In the genomic region with DNA sequence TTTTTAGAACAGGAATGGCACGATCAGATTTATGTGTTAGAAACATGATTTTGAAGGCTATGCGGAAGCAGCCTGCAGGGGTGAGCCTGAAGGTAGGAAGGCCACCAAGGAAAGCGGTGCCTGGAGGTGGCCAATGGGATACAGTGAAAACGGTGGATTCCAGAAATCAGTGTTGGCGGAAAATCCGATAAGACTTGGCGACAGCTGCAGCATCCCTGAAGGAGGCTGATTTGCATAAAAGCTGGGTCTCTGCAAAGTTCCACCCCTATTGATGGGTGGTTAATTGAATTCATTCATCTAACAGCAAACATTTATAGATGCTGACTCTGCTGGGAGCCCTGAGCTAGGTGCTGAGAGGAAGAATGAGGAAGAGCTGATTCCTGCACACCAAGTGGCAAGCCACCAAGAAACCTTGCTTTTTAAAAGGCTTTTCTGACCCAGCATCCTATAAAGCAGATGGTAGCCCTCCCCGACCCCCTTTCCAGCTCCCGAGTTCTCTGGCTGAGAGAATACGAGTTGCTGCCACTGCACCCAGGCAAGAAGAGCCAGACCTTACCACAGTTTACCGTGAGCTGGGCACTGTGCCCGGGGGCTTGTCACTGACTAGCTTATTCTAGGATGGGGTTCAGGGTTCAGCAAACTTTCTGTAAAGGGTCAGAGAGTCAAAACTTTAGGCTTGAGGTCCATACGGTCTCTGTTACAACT, we compare ENCODE assay signal across 20 cellular contexts.
DNase-seq lines count a peak whose midpoint lies in the region; TF ChIP-seq lines count a peak whose summit lies in the region.
"Had no signal": no experiment of that assay in that cellular context is flagged by ENCODE, and none has a peak within 500 bp of the region (broad histone marks: within the 10 kb centered on the region; RNA-seq: fewer than 3 reads in every experiment).

No MANE protein-coding gene starts in this region.

- no peak overlapping the region for H3K27ac ChIP-seq in BLaER1
- peak overlapping the region; percentile 54 for H3K27ac ChIP-seq in SJCRH30
- no peak overlapping the region for H3K27ac ChIP-seq in thyroid gland
- H3K27ac ChIP-seq: HL-60 had no signal

- no peaks in the 10 kb centered on the region for H3K36me3 ChIP-seq in BLaER1
- no peaks in the 10 kb centered on the region for H3K36me3 ChIP-seq in Loucy (ENCODE audit: insufficient read depth, low read length)
- no peaks in the 10 kb centered on the region for H3K36me3 ChIP-seq in SJCRH30
- no peaks in the 10 kb centered on the region for H3K36me3 ChIP-seq in thyroid gland
- H3K36me3 ChIP-seq: BE2C had no signal

- no peaks in the 10 kb centered on the region for H3F3A ChIP-seq in Loucy (ENCODE audit: low read depth)

- peaks cover 56% of the 10 kb centered on the region for H3K4me1 Mint-ChIP-seq in glutamatergic neuron (ENCODE audit: low read depth, unreplicated experiment)
- no peaks in the 10 kb centered on the region for H3K4me1 Mint-ChIP-seq in activated naive CD4-positive, alpha-beta T cell treated with anti-CD3 and anti-CD28 coated beads for 36 hours (ENCODE audit: low read depth)

- peaks cover 16% of the 10 kb centered on the region for H3K9me3 Mint-ChIP-seq in glutamatergic neuron (ENCODE audit: unreplicated experiment)
- H3K9me3 Mint-ChIP-seq in activated naive CD4-positive, alpha-beta T cell treated with anti-CD3 and anti-CD28 coated beads for 36 hours, result no peaks in the 10 kb centered on the region
- H3K9me3 Mint-ChIP-seq: CD4-positive, alpha-beta T cell; H9 had no signal

- no peak overlapping the region for H2AFZ ChIP-seq in Loucy (ENCODE audit: low read length)

- peak overlapping the region; percentile 93 for H3K27ac Mint-ChIP-seq in glutamatergic neuron (ENCODE audit: unreplicated experiment)
- H3K27ac Mint-ChIP-seq in activated naive CD4-positive, alpha-beta T cell treated with anti-CD3 and anti-CD28 coated beads for 36 hours, result no peak overlapping the region
- H3K27ac Mint-ChIP-seq: CD4-positive, alpha-beta T cell had no signal

- TF ChIP-seq POLR2A in thyroid gland (IDR thresholded peaks at IDR 0.05), result no peak

- H3K36me3 Mint-ChIP-seq in glutamatergic neuron (ENCODE audit: unreplicated experiment), result no peaks in the 10 kb centered on the region
- H3K36me3 Mint-ChIP-seq in activated naive CD4-positive, alpha-beta T cell treated with anti-CD3 and anti-CD28 coated beads for 36 hours (ENCODE audit: low read depth), result no peaks in the 10 kb centered on the region

- no peaks in the 10 kb centered on the region for H3K9me2 ChIP-seq in Loucy (replicated peaks; ENCODE audit: low read depth, low read length)

- peaks cover 7% of the 10 kb centered on the region for H3K27me3 Mint-ChIP-seq in glutamatergic neuron (ENCODE audit: unreplicated experiment)
- peaks cover 4% of the 10 kb centered on the region for H3K27me3 Mint-ChIP-seq in activated naive CD4-positive, alpha-beta T cell treated with anti-CD3 and anti-CD28 coated beads for 36 hours (ENCODE audit: low read depth)

- WGBS in thyroid gland, 2 donors, result 92 to 96% methylated on average over 13 of the region's 13 CpGs

- CTCF ChIA-PET in activated naive CD4-positive, alpha-beta T cell treated with anti-CD3 and anti-CD28 coated beads for 36 hours (lab: Charles Lee), result interaction anchor here (0.6 kb wide), 1 partner anchor 17 kb away, joined by 3 read pairs; no protein-coding TSS in a partner anchor

- intact Hi-C loops in thyroid gland (cut with DNase I), result no loop called here
- intact Hi-C loops in activated naive CD4-positive, alpha-beta T cell treated with anti-CD3 and anti-CD28 coated beads for 36 hours (cut with micrococcal nuclease), result no loop called here

- H3K27me3 ChIP-seq in BLaER1 (no peaks in the 10 kb centered on the region), Loucy (ENCODE audit: insufficient read depth, low read length, poor library complexity, severe bottlenecking) (no peaks in the 10 kb centered on the region), SJCRH30 (no peaks in the 10 kb centered on the region), thyroid gland (no peaks in the 10 kb centered on the region)

- H3K4me1 ChIP-seq in BLaER1, result peaks cover 54% of the 10 kb centered on the region
- H3K4me1 ChIP-seq in Loucy (ENCODE audit: insufficient read depth, low read length, poor library complexity, severe bottlenecking), result peaks cover 20% of the 10 kb centered on the region
- peaks cover 20% of the 10 kb centered on the region; the same call in 1 of the 2 replicates for H3K4me1 ChIP-seq in SJCRH30
- no peaks in the 10 kb centered on the region for H3K4me1 ChIP-seq in thyroid gland
- H3K4me1 ChIP-seq: BE2C had no signal

- no peak overlapping the region for H3K9ac ChIP-seq in BLaER1
- no peak overlapping the region for H3K9ac ChIP-seq in Loucy (ENCODE audit: low read depth, low read length, poor library complexity, severe bottlenecking)

- H3K9me3 ChIP-seq in BLaER1, result no peaks in the 10 kb centered on the region
- H3K9me3 ChIP-seq in Loucy (ENCODE audit: insufficient read depth, low read depth, low read length), result no peaks in the 10 kb centered on the region
- H3K9me3 ChIP-seq in SJCRH30 (replicated peaks), result no peaks in the 10 kb centered on the region
- H3K9me3 ChIP-seq in thyroid gland, result no peaks in the 10 kb centered on the region
- H3K9me3 ChIP-seq: A549, BE2C had no signal

- no peaks in the 10 kb centered on the region for H3K79me2 ChIP-seq in Loucy (ENCODE audit: insufficient read depth, low read length)

- TF ChIP-seq CTCF in Loucy (conservative IDR thresholded peaks at IDR 0.05; ENCODE audit: low read length) (no peak), glutamatergic neuron (IDR thresholded peaks at IDR 0.05; ENCODE audit: partially characterized antibody, unreplicated experiment) (no peak), thyroid gland (IDR thresholded peaks at IDR 0.05) (no peak)

- H3K4me3 Mint-ChIP-seq in glutamatergic neuron (ENCODE audit: unreplicated experiment), result peak overlapping the region; percentile 76
- no peak overlapping the region for H3K4me3 Mint-ChIP-seq in activated naive CD4-positive, alpha-beta T cell treated with anti-CD3 and anti-CD28 coated beads for 36 hours
- H3K4me3 Mint-ChIP-seq: CD4-positive, alpha-beta T cell; H9 had no signal

- in situ Hi-C loops in ACHN (cut with HindIII; ENCODE audit: low pct_ligation_motif_present, low pct_unique_long_range_greater_than_20kb, low sequenced_read_pairs), result no loop called here

- H4K20me1 ChIP-seq in BLaER1 (no peaks in the 10 kb centered on the region), Loucy (ENCODE audit: insufficient read depth, low read length, poor library complexity, severe bottlenecking) (no peaks in the 10 kb centered on the region)

- peak overlapping the region; percentile 62; the same call in 1 of the 2 replicates for H3K4me2 ChIP-seq in BLaER1
- peak overlapping the region; percentile 48 for H3K4me2 ChIP-seq in Loucy (ENCODE audit: low read depth, low read length, poor library complexity, severe bottlenecking)

- H3K4me3 ChIP-seq in BLaER1, result no peak overlapping the region
- no peak overlapping the region for H3K4me3 ChIP-seq in Loucy (ENCODE audit: low read length, poor library complexity, severe bottlenecking)
- H3K4me3 ChIP-seq in SJCRH30, result peak overlapping the region; percentile 28
- no peak overlapping the region for H3K4me3 ChIP-seq in thyroid gland (replicated peaks in 1 of 3)
- H3K4me3 ChIP-seq: A549, K562 had no signal

- DNase-seq in SJCRH30 (peak; percentile 47 to 71), glutamatergic neuron (peak; percentile 52), thyroid gland (no peak), ACHN (no peak)
- DNase-seq in stimulated activated naive CD4-positive, alpha-beta T cell (lab: John Stamatoyannopoulos, UW), result no peak
- DNase-seq in activated naive CD4-positive, alpha-beta T cell treated with anti-CD3 and anti-CD28 coated beads for 36 hours, result no peak
- DNase-seq: CD4-positive, alpha-beta T cell; COR-L47; NCI-H1092; NCI-H1436; NCI-H2081 treated with DMSO at 0.1 percent for 48 hours; NCI-H748 treated with DMSO at 0.1 percent for 48 hours; SIG-M5 had no signal

Comparison
In these comparisons a context has a peak if more than half of its experiments do, and no peak if none do; other contexts are left out.
1. DNase-seq: peak in SJCRH30 (2 of 2) and glutamatergic neuron (single experiment); none in stimulated activated naive CD4-positive, alpha-beta T cell (0 of 6), thyroid gland (0 of 2), activated naive CD4-positive, alpha-beta T cell treated with anti-CD3 and anti-CD28 coated beads for 36 hours (single experiment) and ACHN (single experiment).